Comparison of ENCODE assay signal across 1 cellular context in genomic region chr3:50503947-50504346, GRCh38.
TF ChIP-seq lines count a peak whose summit lies in the region.

No MANE protein-coding gene starts in this region.

TF ChIP-seq in HepG2, 621 proteins besides CTCF, POLR2A, EP300 and RAD21 (continued from another document):
- TF ChIP-seq, protein P1, sequence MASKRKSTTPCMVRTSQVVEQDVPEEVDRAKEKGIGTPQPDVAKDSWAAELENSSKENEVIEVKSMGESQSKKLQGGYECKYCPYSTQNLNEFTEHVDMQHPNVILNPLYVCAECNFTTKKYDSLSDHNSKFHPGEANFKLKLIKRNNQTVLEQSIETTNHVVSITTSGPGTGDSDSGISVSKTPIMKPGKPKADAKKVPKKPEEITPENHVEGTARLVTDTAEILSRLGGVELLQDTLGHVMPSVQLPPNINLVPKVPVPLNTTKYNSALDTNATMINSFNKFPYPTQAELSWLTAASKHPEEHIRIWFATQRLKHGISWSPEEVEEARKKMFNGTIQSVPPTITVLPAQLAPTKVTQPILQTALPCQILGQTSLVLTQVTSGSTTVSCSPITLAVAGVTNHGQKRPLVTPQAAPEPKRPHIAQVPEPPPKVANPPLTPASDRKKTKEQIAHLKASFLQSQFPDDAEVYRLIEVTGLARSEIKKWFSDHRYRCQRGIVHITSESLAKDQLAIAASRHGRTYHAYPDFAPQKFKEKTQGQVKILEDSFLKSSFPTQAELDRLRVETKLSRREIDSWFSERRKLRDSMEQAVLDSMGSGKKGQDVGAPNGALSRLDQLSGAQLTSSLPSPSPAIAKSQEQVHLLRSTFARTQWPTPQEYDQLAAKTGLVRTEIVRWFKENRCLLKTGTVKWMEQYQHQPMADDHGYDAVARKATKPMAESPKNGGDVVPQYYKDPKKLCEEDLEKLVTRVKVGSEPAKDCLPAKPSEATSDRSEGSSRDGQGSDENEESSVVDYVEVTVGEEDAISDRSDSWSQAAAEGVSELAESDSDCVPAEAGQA (IDR thresholded peaks at IDR 0.05; ENCODE audit: low read depth) = no peak
- TF ChIP-seq, protein P1 (CRISPR knock-in tag; IDR thresholded peaks at IDR 0.05; ENCODE audit: borderline replicate concordance) = no peak
- TF ChIP-seq ZNF10 (CRISPR knock-in tag; IDR thresholded peaks at IDR 0.05; ENCODE audit: borderline replicate concordance, low read depth) (no peak), MTERF4 (CRISPR knock-in tag; IDR thresholded peaks at IDR 0.05) (no peak), ZNF747 (CRISPR knock-in tag; IDR thresholded peaks at IDR 0.05; ENCODE audit: borderline replicate concordance) (no peak), RORA (CRISPR knock-in tag; IDR thresholded peaks at IDR 0.05) (no peak)
